Comparison of ENCODE assay signal across 1 cellular context in the genomic region with DNA sequence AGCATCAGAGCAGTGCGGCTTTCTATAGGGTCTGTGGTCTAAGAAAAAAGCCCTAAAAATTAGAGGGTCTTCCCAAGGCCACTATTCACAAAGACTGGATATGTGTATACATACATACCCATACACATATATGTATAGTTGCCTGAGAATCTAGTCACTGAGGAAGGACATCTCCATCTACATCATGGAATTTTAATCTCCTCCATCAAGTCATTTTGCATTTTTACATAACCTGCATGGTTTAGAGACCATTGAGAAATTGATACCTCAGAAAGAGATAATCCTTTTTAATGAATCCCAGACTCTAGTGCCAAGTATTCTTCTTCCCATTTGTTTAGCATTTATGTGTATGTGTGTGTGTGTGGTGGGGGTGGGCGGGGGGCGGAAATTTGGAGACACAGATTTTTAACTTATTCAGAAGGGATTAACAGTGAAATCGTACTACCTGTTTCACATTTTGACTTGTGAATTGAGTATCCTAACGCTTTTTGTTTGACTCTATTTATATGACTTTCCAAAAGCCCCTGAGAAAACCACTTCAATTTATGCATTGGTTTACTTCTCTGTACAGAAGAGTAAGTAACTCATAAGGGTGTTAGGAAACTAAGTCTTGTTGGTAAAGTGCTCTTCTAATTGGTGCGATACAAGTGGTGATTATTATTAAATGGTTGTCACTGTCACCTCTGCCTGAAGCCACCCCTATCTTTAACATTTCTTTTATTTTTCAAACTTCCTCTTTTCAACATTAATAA.
TF ChIP-seq lines count a peak whose summit lies in the region.

No MANE protein-coding gene starts in this region.

TF ChIP-seq in GM12878, 131 proteins besides CTCF, POLR2A, EP300 and RAD21 (continued from another document):
- peak; percentile 56; the same call in 1 of the 2 replicates for TF ChIP-seq SMARCA5 (IDR thresholded peaks at IDR 0.05)
- TF ChIP-seq, protein P1, sequence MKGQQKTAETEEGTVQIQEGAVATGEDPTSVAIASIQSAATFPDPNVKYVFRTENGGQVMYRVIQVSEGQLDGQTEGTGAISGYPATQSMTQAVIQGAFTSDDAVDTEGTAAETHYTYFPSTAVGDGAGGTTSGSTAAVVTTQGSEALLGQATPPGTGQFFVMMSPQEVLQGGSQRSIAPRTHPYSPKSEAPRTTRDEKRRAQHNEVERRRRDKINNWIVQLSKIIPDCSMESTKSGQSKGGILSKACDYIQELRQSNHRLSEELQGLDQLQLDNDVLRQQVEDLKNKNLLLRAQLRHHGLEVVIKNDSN (IDR thresholded peaks at IDR 0.05; ENCODE audit: borderline replicate concordance, extremely low read length, insufficient read depth, low read depth, low read length): no peak
- TF ChIP-seq CHD2 (IDR thresholded peaks at IDR 0.05; ENCODE audit: borderline replicate concordance, low read depth, low read length): no peak
